7 cellular contexts compared by ENCODE assay signal in genomic region chr15:30185495-30185894, GRCh38. TPM values are rescaled to one million over a fixed set of nuclear protein-coding genes. Genes with fewer than 3 reads are reported as not detected.
"Had no signal": no experiment of that assay in that cellular context is flagged by ENCODE, and none has a peak within 500 bp of the region (broad histone marks: within the 10 kb centered on the region; RNA-seq: fewer than 3 reads in every experiment).

No MANE protein-coding gene starts in this region.

RNA-seq across cellular contexts. Expression of gene GOLGA8T, which starts 50.6 kb away (rescaled TPM):
- total RNA-seq: activated CD4-positive, alpha-beta T cell treated with anti-CD3 and anti-CD28 coated beads for 36 hours; activated CD4-positive, alpha-beta T cell treated with anti-CD3 and anti-CD28 coated beads, Interleukin-2, amount 10 ng/mL, durations not matched to agents 24 days and 14 days; activated T-cell treated with anti-CD3 and anti-CD28 coated beads, Interleukin-2, amount 50 U/mL, for 4 hours; bronchial epithelial cell; epithelial cell of proximal tubule; esophagus muscularis mucosa; gastroesophageal sphincter had no signal
